ENCODE assay signal across 26 cellular contexts in the genomic region with DNA sequence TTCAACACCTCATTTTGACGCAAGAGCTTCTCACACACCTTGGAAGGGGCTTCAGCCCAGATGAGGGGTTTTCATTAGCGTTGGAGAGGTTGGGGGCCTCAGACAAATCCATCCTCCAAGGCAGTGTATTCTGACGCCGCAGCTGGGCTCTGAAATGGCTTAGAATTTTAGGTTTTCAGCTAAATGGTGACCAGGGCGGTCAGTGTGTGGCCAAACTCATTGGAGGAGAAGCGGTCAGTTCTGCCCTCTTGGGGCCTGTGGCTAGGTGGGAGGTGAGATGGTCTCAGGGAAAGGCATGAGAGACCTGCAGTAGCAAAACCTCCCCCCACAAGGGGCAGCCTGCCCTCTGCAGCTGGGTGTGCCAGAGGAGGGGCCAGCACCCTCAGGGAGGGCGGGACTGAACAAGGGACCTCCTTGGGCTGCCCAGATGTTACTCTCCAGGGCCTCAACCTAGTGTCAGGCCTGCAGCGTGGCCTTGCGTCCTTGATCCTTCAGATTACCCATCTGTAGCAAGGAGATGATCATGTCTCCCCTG.
"Had no signal": no experiment of that assay in that cellular context is flagged by ENCODE, and none has a peak within 500 bp of the region (broad histone marks: within the 10 kb centered on the region; RNA-seq: fewer than 3 reads in every experiment).

No MANE protein-coding gene starts in this region.

- H3K27ac ChIP-seq: adrenal gland, KMS-11 had no signal

- ATAC-seq: activated CD4-positive, alpha-beta T cell treated with anti-CD3 and anti-CD28 coated beads for 36 hours; activated CD4-positive, CD25-positive, alpha-beta regulatory T cell treated with anti-CD3 and anti-CD28 coated beads, Interleukin-2, amount 50 U/mL, for 24 hours; activated CD8-positive, alpha-beta T cell treated with anti-CD3 and anti-CD28 coated beads, Interleukin-2, amount 10 ng/mL, durations not matched to agents 7 days and 5 days; Panc1; SK-N-SH treated with all-trans-retinoic acid at 6 μM for 48 hours; T-helper 17 cell had no signal

- H3K9ac ChIP-seq: KMS-11 had no signal

- H3K27me3 ChIP-seq: adrenal gland had no signal

- H3K4me3 ChIP-seq: adrenal gland had no signal

- H3K9me3 ChIP-seq: adrenal gland had no signal

- H3K4me1 ChIP-seq: adrenal gland had no signal

- H3K36me3 ChIP-seq: adrenal gland had no signal

- FAIRE-seq: bronchial epithelial cell, TTC549 had no signal

- DNase-seq: activated CD4-positive, alpha-beta T cell treated with anti-CD3 and anti-CD28 coated beads for 36 hours; activated CD4-positive, alpha-beta T cell treated with anti-CD3 and anti-CD28 coated beads, Interleukin-2, amount 10 ng/mL, durations not matched to agents 7 days and 5 days; activated CD4-positive, alpha-beta T cell treated with anti-CD3 and anti-CD28 coated beads, Interleukin-2, amount 50 U/mL, for 48 hours; activated CD8-positive, alpha-beta T cell treated with anti-CD3 and anti-CD28 coated beads, Interleukin-2, amount 10 ng/mL, durations not matched to agents 7 days and 5 days; activated gamma-delta T cell; activated naive CD4-positive, alpha-beta T cell treated with Interleukin-2 at 50 U/mL for 16 hours; activated naive CD8-positive, alpha-beta T cell treated with anti-CD3 and anti-CD28 coated beads, Interleukin-2, amount 10 ng/mL, durations not matched to agents 7 days and 5 days; activated T-cell treated with anti-CD3 and anti-CD28 coated beads, Interleukin-2, amount 50 U/mL, for 24 hours; adrenal gland; central memory CD4-positive, alpha-beta T cell; MM.1S; MV-4-11; NCI-H1092; NCI-H187 treated with DMSO at 0.1 percent for 48 hours; NCI-H2081; NCI-H226; NCI-H524 treated with DMSO at 0.1 percent for 48 hours; SIG-M5; T-cell; T-helper 17 cell had no signal
